In the genomic region with DNA sequence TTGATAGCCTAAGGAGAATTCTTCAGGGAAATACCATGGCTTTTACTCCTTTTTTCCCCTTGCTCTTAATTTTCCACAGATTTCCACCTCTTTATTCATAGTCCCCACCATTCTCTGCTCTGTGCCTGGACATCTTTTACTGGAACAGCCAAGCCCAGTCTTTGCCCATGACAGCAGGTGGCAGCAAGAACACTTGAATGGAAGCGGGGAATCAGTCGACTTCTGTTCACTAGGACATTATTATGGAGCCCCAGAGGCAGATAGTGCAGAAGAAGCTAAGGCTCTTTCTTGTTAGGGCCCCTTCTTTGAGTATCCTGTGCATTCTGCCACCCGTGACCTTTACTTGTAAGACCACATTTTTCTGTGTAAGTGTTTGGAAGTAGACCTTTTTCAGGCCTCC, we compare ENCODE assay signal across 8 cellular contexts. TPM values are rescaled to one million over a fixed set of nuclear protein-coding genes. Genes with fewer than 3 reads are reported as not detected.
DNase-seq lines count a peak whose midpoint lies in the region; ATAC-seq and TF ChIP-seq lines count a peak whose summit lies in the region.

No MANE protein-coding gene starts in this region.

- DNase-seq in BE2C, result no peak
- DNase-seq in GM10248 (ENCODE audit: extremely low spot score), result peak; percentile 30
- peak; percentile 34 for DNase-seq in NCI-H460 (ENCODE audit: extremely low read depth, low read depth)
- no peak for DNase-seq in left ventricle myocardium inferior
- no peak for DNase-seq in ecto neural progenitor cell (ENCODE audit: low spot score)
- DNase-seq in foreskin melanocyte, result no peak
- DNase-seq in activated CD4-positive, alpha-beta T cell treated with anti-CD3 and anti-CD28 coated beads, Interleukin-2, amount 50 U/mL, for 48 hours, result no peak

- TF ChIP-seq CTCF in BE2C (IDR thresholded peaks at IDR 0.05; ENCODE audit: low read depth, low read length) (peak; percentile 25), GM10248 (IDR thresholded peaks at IDR 0.05; ENCODE audit: control extremely low read depth, extremely low read depth, low read depth, missing control alignments) (peak; percentile 14), left ventricle myocardium inferior (IDR thresholded peaks at IDR 0.05; ENCODE audit: borderline replicate concordance) (peak; percentile 31)

- POLR2A ChIA-PET in GM10248 (lab: Yijun Ruan, JAX), result no interaction called here

- intact Hi-C loops in left ventricle myocardium inferior (cut with micrococcal nuclease), result no loop called here

- H3K4me3 ChIP-seq in BE2C (ENCODE audit: low read depth, low read length), result no peak overlapping the region
- H3K4me3 ChIP-seq in left ventricle myocardium inferior, result no peak overlapping the region

- ATAC-seq in HG02884 (IDR thresholded peaks at IDR 0.05; ENCODE audit: unreplicated experiment), result no peak

- CTCF ChIA-PET in GM10248 (lab: Yijun Ruan, JAX), result interaction anchor here (1.0 to 2.5 kb wide), 5 partner anchors 9 to 111 kb away, joined by 3 to 9 read pairs (median 5); no protein-coding TSS in a partner anchor

- H3K4me1 ChIP-seq in BE2C (no peaks in the 10 kb centered on the region), left ventricle myocardium inferior (no peaks in the 10 kb centered on the region)

- H3K36me3 ChIP-seq in BE2C (no peaks in the 10 kb centered on the region), left ventricle myocardium inferior (no peaks in the 10 kb centered on the region)

- H3K27me3 ChIP-seq in BE2C (no peaks in the 10 kb centered on the region), left ventricle myocardium inferior (ENCODE audit: low read depth) (peaks cover 44% of the 10 kb centered on the region)

- H3K9me3 ChIP-seq in BE2C (no peaks in the 10 kb centered on the region), left ventricle myocardium inferior (replicated peaks) (peaks cover 7% of the 10 kb centered on the region)

- no peak overlapping the region for H3K27ac ChIP-seq in left ventricle myocardium inferior (replicated peaks)

RNA-seq across cellular contexts. Expression of a gene that starts 6.3 kb away (rescaled TPM):
- not detected for polyA plus RNA-seq in BE2C (2012; ENCODE audit: insufficient read depth, insufficient read length, low read depth)
- total RNA-seq in NCI-H460 (2014; rRNA removed; shearing (Covaris generic)), result not detected in 2 replicates
- not detected in 2 replicates for polyA plus RNA-seq in NCI-H460 (2014; cell fraction: nucleus; rRNA removed)
- total RNA-seq in left ventricle myocardium inferior, result not detected

RNA-seq across cellular contexts. Expression of a gene that starts 40.9 kb away (rescaled TPM):
- polyA plus RNA-seq in BE2C (2012; ENCODE audit: insufficient read depth, insufficient read length, low read depth), result not detected
- total RNA-seq in NCI-H460 (2014; rRNA removed; shearing (Covaris generic)), result not detected in 2 replicates
- polyA plus RNA-seq in NCI-H460 (2014; cell fraction: nucleus; rRNA removed), result not detected in 2 replicates
- not detected for total RNA-seq in left ventricle myocardium inferior

RNA-seq across cellular contexts. Expression of a gene that starts 51.2 kb away (rescaled TPM):
- not detected for polyA plus RNA-seq in BE2C (2012; ENCODE audit: insufficient read depth, insufficient read length, low read depth)
- not detected in 2 replicates for total RNA-seq in NCI-H460 (2014; rRNA removed; shearing (Covaris generic))
- not detected in 2 replicates for polyA plus RNA-seq in NCI-H460 (2014; cell fraction: nucleus; rRNA removed)
- not detected for total RNA-seq in left ventricle myocardium inferior

RNA-seq across cellular contexts. Expression of a gene that starts 59.3 kb away (rescaled TPM):
- polyA plus RNA-seq in BE2C (2012; ENCODE audit: insufficient read depth, insufficient read length, low read depth), result 0.68 TPM
- total RNA-seq in NCI-H460 (2014; rRNA removed; shearing (Covaris generic)), result not detected in 2 replicates
- polyA plus RNA-seq in NCI-H460 (2014; cell fraction: nucleus; rRNA removed), result not detected in 2 replicates
- total RNA-seq in left ventricle myocardium inferior, result not detected

Comparison
In these comparisons a context has a peak if more than half of its experiments do, and no peak if none do; other contexts are left out.
1. DNase-seq: peak in GM10248 (single experiment) and NCI-H460 (single experiment); none in BE2C (single experiment), left ventricle myocardium inferior (single experiment), ecto neural progenitor cell (single experiment), foreskin melanocyte (single experiment) and activated CD4-positive, alpha-beta T cell treated with anti-CD3 and anti-CD28 coated beads, Interleukin-2, amount 50 U/mL, for 48 hours (0 of 2).
2. Peak in every context shown above with its lines, with median percentiles within 50 percentile points of each other: CTCF ChIP-seq.